ENCODE assay signal across 11 cellular contexts in genomic region chr2:36147670-36148390, GRCh38.
DNase-seq lines count a peak whose midpoint lies in the region; ATAC-seq and TF ChIP-seq lines count a peak whose summit lies in the region.
"Had no signal": no experiment of that assay in that cellular context is flagged by ENCODE, and none has a peak within 500 bp of the region (broad histone marks: within the 10 kb centered on the region; RNA-seq: fewer than 3 reads in every experiment).

No MANE protein-coding gene starts in this region.

- H3K4me3 Mint-ChIP-seq in activated naive CD4-positive, alpha-beta T cell treated with anti-CD3 and anti-CD28 coated beads, Interleukin-2, amount 10 ng/mL, durations not matched to agents 7 days and 5 days, result peak overlapping the region; percentile 3
- H3K4me3 Mint-ChIP-seq in Calu3 (ENCODE audit: low read depth, unreplicated experiment), result no peak overlapping the region

- 0 out of 2 replicates have a peak overlapping the region, but pooled peaks have one; percentile 19 for H3K4me3 ChIP-seq in GM23248
- no peak overlapping the region for H3K4me3 ChIP-seq in stomach

- H3K27me3 ChIP-seq in GM23248 (replicated peaks; ENCODE audit: insufficient read depth), result no peaks in the 10 kb centered on the region
- H3K27me3 ChIP-seq in stomach, result no peaks in the 10 kb centered on the region

- no peaks in the 10 kb centered on the region for H4K20me1 ChIP-seq in GM23248 (ENCODE audit: insufficient read depth)

- peaks cover 31% of the 10 kb centered on the region for H3K4me1 Mint-ChIP-seq in activated naive CD4-positive, alpha-beta T cell treated with anti-CD3 and anti-CD28 coated beads, Interleukin-2, amount 10 ng/mL, durations not matched to agents 7 days and 5 days
- H3K4me1 Mint-ChIP-seq in Calu3 (ENCODE audit: low read depth, unreplicated experiment), result no peaks in the 10 kb centered on the region

- WGBS in GM23248 (ENCODE audit: low coverage in 1 of 2, low lambda C conversion rate in 2 of 2, missing lambda C conversion rate in 2 of 2), 2 experiments, result 16 to 19% methylated on average over 4 of the region's 4 CpGs
- 60 to 71% (median 65%) methylated on average over 4 of the region's 4 CpGs for WGBS in stomach, 5 donors

- no peaks in the 10 kb centered on the region for H3K36me3 ChIP-seq in GM23248 (ENCODE audit: low read depth)
- H3K36me3 ChIP-seq in stomach, result no peaks in the 10 kb centered on the region

- H3K9me3 Mint-ChIP-seq in activated naive CD4-positive, alpha-beta T cell treated with anti-CD3 and anti-CD28 coated beads, Interleukin-2, amount 10 ng/mL, durations not matched to agents 7 days and 5 days, result no peaks in the 10 kb centered on the region
- H3K9me3 Mint-ChIP-seq in Calu3 (ENCODE audit: low read depth, unreplicated experiment), result no peaks in the 10 kb centered on the region

- CTCF ChIA-PET in activated naive CD4-positive, alpha-beta T cell treated with anti-CD3 and anti-CD28 coated beads, Interleukin-2, amount 10 ng/mL, durations not matched to agents 7 days and 5 days (lab: Charles Lee), result interaction anchor here (0.9 to 1.5 kb wide), 3 partner anchors 11 to 205 kb away, joined by 3 to 4 read pairs (median 3); no protein-coding TSS in a partner anchor
- CTCF ChIA-PET in Calu3 (lab: Charles Lee), result no interaction called here

- BruUV-seq in Calu3 (replicated peaks; lab: Mats Ljungman, UMichigan), result no TSS peak

- H3K79me2 ChIP-seq in GM23248 (ENCODE audit: insufficient read depth), result no peaks in the 10 kb centered on the region

- H3K9me3 ChIP-seq in GM23248 (ENCODE audit: low read depth), result no peaks in the 10 kb centered on the region
- H3K9me3 ChIP-seq in stomach, result no peaks in the 10 kb centered on the region

- no peaks in the 10 kb centered on the region for H3F3A ChIP-seq in GM23248 (ENCODE audit: insufficient read depth)

- H3K4me1 ChIP-seq in GM23248 (ENCODE audit: insufficient read depth), result no peaks in the 10 kb centered on the region
- no peaks in the 10 kb centered on the region for H3K4me1 ChIP-seq in stomach

- H3K27me3 Mint-ChIP-seq in activated naive CD4-positive, alpha-beta T cell treated with anti-CD3 and anti-CD28 coated beads, Interleukin-2, amount 10 ng/mL, durations not matched to agents 7 days and 5 days, result peaks cover 10% of the 10 kb centered on the region
- no peaks in the 10 kb centered on the region for H3K27me3 Mint-ChIP-seq in Calu3 (ENCODE audit: unreplicated experiment)

- H3K27ac ChIP-seq in GM23248 (no peak overlapping the region), stomach (no peak overlapping the region)

- H3K9me2 ChIP-seq in GM23248 (ENCODE audit: insufficient read depth), result no peaks in the 10 kb centered on the region

- H2AFZ ChIP-seq in GM23248, result 0 out of 2 replicates have a peak overlapping the region, but pooled peaks have one; percentile 2

- no peaks in the 10 kb centered on the region for H3K36me3 Mint-ChIP-seq in activated naive CD4-positive, alpha-beta T cell treated with anti-CD3 and anti-CD28 coated beads, Interleukin-2, amount 10 ng/mL, durations not matched to agents 7 days and 5 days
- H3K36me3 Mint-ChIP-seq in Calu3 (ENCODE audit: insufficient read depth, unreplicated experiment), result no peaks in the 10 kb centered on the region

- no peak for TF ChIP-seq CTCF in stomach (IDR thresholded peaks at IDR 0.05)
- no peak for TF ChIP-seq CTCF in Calu3 (IDR thresholded peaks at IDR 0.05; ENCODE audit: unreplicated experiment)

- in situ Hi-C loops in GM23248 (cut with MboI), result no loop called here

- intact Hi-C loops in stomach (cut with DNase I; ENCODE audit: low total_unique reads), result no loop called here
- intact Hi-C loops in Calu3 (cut with micrococcal nuclease; ENCODE audit: unreplicated experiment), result no loop called here

- peak overlapping the region; percentile 52 for H3K4me2 ChIP-seq in GM23248 (ENCODE audit: unreplicated experiment)

- TF ChIP-seq POLR2A in stomach (IDR thresholded peaks at IDR 0.05), result no peak

- H3K27ac Mint-ChIP-seq in activated naive CD4-positive, alpha-beta T cell treated with anti-CD3 and anti-CD28 coated beads, Interleukin-2, amount 10 ng/mL, durations not matched to agents 7 days and 5 days, result peak overlapping the region; percentile 74
- no peak overlapping the region for H3K27ac Mint-ChIP-seq in Calu3 (ENCODE audit: unreplicated experiment)

- no peak overlapping the region for H3K9ac ChIP-seq in GM23248

- peak; percentile 98 for ATAC-seq in HG03432 (IDR thresholded peaks at IDR 0.05; ENCODE audit: unreplicated experiment)

- no peak for TF ChIP-seq EP300 in stomach (IDR thresholded peaks at IDR 0.05)

- no peak for DNase-seq in activated naive CD4-positive, alpha-beta T cell treated with anti-CD3 and anti-CD28 coated beads, Interleukin-2, amount 10 ng/mL, durations not matched to agents 7 days and 5 days
- DNase-seq in activated naive CD4-positive, alpha-beta T cell treated with Interleukin-2 at 50 U/mL for 16 hours, result no peak
- DNase-seq in GM23248 (peak; percentile 1), putamen (ENCODE audit: low spot score) (peak; percentile 22), stomach (no peak), NCI-H345 treated with DMSO at 0.1 percent for 48 hours (lab: John Stamatoyannopoulos, UW; ENCODE audit: unreplicated experiment) (no peak), Calu3 (no peak)
- DNase-seq: midbrain, NCI-H2029 treated with DMSO at 0.1 percent for 48 hours, SHP77 treated with DMSO at 0.1 percent for 48 hours had no signal

Comparison
In these comparisons a context has a peak if more than half of its experiments do, and no peak if none do; other contexts are left out.
1. DNase-seq: peak in GM23248 (single experiment) and putamen (single experiment); none in activated naive CD4-positive, alpha-beta T cell treated with anti-CD3 and anti-CD28 coated beads, Interleukin-2, amount 10 ng/mL, durations not matched to agents 7 days and 5 days (single experiment), activated naive CD4-positive, alpha-beta T cell treated with Interleukin-2 at 50 U/mL for 16 hours (single experiment), stomach (single experiment), NCI-H345 treated with DMSO at 0.1 percent for 48 hours (single experiment) and Calu3 (single experiment).